In genomic region chrX:63560601-63561218, GRCh38 we compare ENCODE assay signal across 8 cellular contexts.
A peak's percentile ranks its signal among the peaks of the same experiment; 100 is the strongest.
DNase-seq lines count a peak whose midpoint lies in the region; ATAC-seq, FAIRE-seq and TF ChIP-seq lines count a peak whose summit lies in the region.

No MANE protein-coding gene starts in this region.

- peak overlapping the region; percentile 72 for H3K4me3 ChIP-seq in BLaER1
- H3K4me3 ChIP-seq in duodenal mucosa (ENCODE audit: low read depth in 1 of 2, low read length in 2 of 2): peak overlapping the region; percentile 88 to 97
- peak overlapping the region; percentile 48 for H3K4me3 ChIP-seq in lower leg skin (ENCODE audit: low read depth, poor library complexity, severe bottlenecking)

- FAIRE-seq in GM19239 (lab: Jason Lieb, UNC): peak; percentile 97

- no peak for TF ChIP-seq CTCF in lower leg skin (IDR thresholded peaks at IDR 0.05)

- H3K27me3 ChIP-seq in BLaER1: no peaks in the 10 kb centered on the region
- no peaks in the 10 kb centered on the region for H3K27me3 ChIP-seq in duodenal mucosa (ENCODE audit: control insufficient read depth in 1 of 2, insufficient read depth in 2 of 2, low read length in 2 of 2)

- WGBS in lower leg skin, 2 donors: 0 to 21% methylated on average over 19 to 20 of the region's 20 CpGs

- 0 out of 2 replicates have a peak, but pooled peaks cover 10% of the 10 kb centered on the region for H3K9me3 ChIP-seq in BLaER1
- no peaks in the 10 kb centered on the region for H3K9me3 ChIP-seq in duodenal mucosa (ENCODE audit: control insufficient read depth in 1 of 2, low read length in 2 of 2)

- DNase-seq in GM19239 (ENCODE audit: insufficient read length, low spot score) (peak; percentile 25), NCI-H524 (lab: John Stamatoyannopoulos, UW) (peak; percentile 89 to 92), lower leg skin (ENCODE audit: low spot score in 2 of 2) (peak; percentile 38 to 84)
- DNase-seq in activated CD4-positive, alpha-beta T cell treated with anti-CD3 and anti-CD28 coated beads, Interleukin-2, amount 50 U/mL, for 24 hours (ENCODE audit: low read depth in 1 of 2, low spot score in 1 of 2): peak; percentile 2 to 53
- peak; percentile 22 to 40 for DNase-seq in stimulated activated CD4-positive, alpha-beta T cell treated with anti-CD3 and anti-CD28 coated beads, Interleukin-4, amount 100 ng/mL, for 4 hours

- no peak for TF ChIP-seq POLR2A in lower leg skin (IDR thresholded peaks at IDR 0.05)

- peak overlapping the region; percentile 66 for H3K4me2 ChIP-seq in BLaER1

- no peaks in the 10 kb centered on the region for H4K20me1 ChIP-seq in BLaER1

- no peaks in the 10 kb centered on the region for H3K36me3 ChIP-seq in BLaER1
- no peaks in the 10 kb centered on the region for H3K36me3 ChIP-seq in duodenal mucosa (ENCODE audit: control insufficient read depth in 1 of 2, insufficient read depth in 2 of 2, low read length in 2 of 2)

- peak; percentile 99 for ATAC-seq in HG03442 (IDR thresholded peaks at IDR 0.05; ENCODE audit: unreplicated experiment)

- H3K4me1 ChIP-seq in BLaER1 (no peaks in the 10 kb centered on the region), duodenal mucosa (ENCODE audit: control insufficient read depth in 1 of 2, insufficient read depth in 2 of 2, low read length in 2 of 2) (peaks cover 4 to 9% of the 10 kb centered on the region in 2 donors)

- peak overlapping the region; percentile 25; the same call in 1 of the 2 replicates for H3K27ac ChIP-seq in BLaER1
- H3K27ac ChIP-seq in duodenal mucosa (ENCODE audit: low read depth, low read length): peak overlapping the region; percentile 62

- peak overlapping the region; percentile 75 for H3K9ac ChIP-seq in BLaER1
- peak overlapping the region; percentile 74 to 79 for H3K9ac ChIP-seq in duodenal mucosa (ENCODE audit: low read depth in 1 of 2, low read length in 2 of 2)

- intact Hi-C loops in lower leg skin (cut with DNase I; ENCODE audit: low total_unique reads): no loop called here

Comparison
In these comparisons a context has a peak if more than half of its experiments do, and no peak if none do; other contexts are left out.
1. Peak in every context shown above with its lines: DNase-seq, ATAC-seq, H3K4me3 ChIP-seq and H3K27ac ChIP-seq.
2. DNase-seq: peak in every context shown above with its lines; median percentile 90 in NCI-H524; 61 in lower leg skin; 31 in stimulated activated CD4-positive, alpha-beta T cell treated with anti-CD3 and anti-CD28 coated beads, Interleukin-4, amount 100 ng/mL, for 4 hours; 28 in activated CD4-positive, alpha-beta T cell treated with anti-CD3 and anti-CD28 coated beads, Interleukin-2, amount 50 U/mL, for 24 hours; 25 in GM19239.